Comparison of ENCODE assay signal across 11 cellular contexts in the genomic region with DNA sequence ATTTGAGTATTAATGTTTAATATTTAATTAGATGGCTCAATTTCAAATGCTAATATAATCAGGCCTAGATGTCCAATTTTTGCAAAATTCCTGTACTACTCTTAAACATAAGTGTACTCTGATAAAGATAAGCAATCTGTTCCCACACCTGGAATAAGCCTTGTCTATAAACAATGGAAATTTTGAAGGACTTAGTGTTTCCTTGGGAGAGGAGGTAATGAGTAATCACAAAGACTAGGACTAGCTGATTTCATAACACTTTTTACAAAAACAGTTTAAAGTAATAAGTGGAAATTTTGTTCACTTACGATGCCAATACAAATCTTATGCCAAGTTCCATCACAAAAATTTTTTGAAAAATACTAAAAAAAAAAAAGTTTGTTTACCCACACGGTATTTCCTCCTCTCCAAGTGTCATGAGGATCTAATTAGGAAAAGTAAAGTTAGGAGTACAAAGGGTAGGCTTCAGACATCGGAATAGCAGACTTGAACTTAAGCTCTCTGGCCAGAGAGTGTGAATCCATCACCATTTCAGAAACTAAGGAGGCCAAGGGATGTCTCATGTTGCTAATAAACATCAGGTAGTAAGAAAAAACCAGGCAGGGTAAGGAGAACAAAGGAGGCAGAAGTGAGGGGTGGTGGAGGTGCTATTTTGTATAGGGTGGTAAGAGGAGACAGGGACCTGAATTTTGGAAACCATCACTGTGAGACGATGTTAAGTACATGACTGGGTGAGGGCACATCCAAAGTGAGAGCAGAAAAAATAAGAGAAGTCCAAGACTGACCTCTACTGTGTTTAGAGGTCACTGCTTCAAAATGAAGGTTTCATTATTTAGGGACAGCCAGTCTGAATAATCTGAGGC.
DNase-seq lines count a peak whose midpoint lies in the region; TF ChIP-seq lines count a peak whose summit lies in the region.
"Had no signal": no experiment of that assay in that cellular context is flagged by ENCODE, and none has a peak within 500 bp of the region (broad histone marks: within the 10 kb centered on the region; RNA-seq: fewer than 3 reads in every experiment).

No MANE protein-coding gene starts in this region.

- no peak overlapping the region for H3K4me3 Mint-ChIP-seq in neural crest cell
- H3K4me3 Mint-ChIP-seq: T-helper 17 cell had no signal

- H3K4me3 ChIP-seq in AG10803 (ENCODE audit: low read length) (no peak overlapping the region), epithelial cell of esophagus (ENCODE audit: low read length) (no peak overlapping the region)

- TF ChIP-seq CTCF in AG10803 (conservative IDR thresholded peaks at IDR 0.05; ENCODE audit: low read length) (peak; percentile 32), epithelial cell of esophagus (IDR thresholded peaks at IDR 0.05; ENCODE audit: insufficient read depth, low read depth, low read length, missing control alignments) (no peak), neural crest cell (conservative IDR thresholded peaks at IDR 0.05) (peak; percentile 25)

- peaks cover 40% of the 10 kb centered on the region for H3K4me1 Mint-ChIP-seq in neural crest cell

- DNase-seq in AG10803 (ENCODE audit: low read depth): peak; percentile 35
- DNase-seq in LHCN-M2 (ENCODE audit: low read depth): peak; percentile 2
- peak; percentile 13 for DNase-seq in epithelial cell of esophagus (ENCODE audit: low read depth)
- no peak for DNase-seq in neural crest cell (ENCODE audit: low read depth, low spot score)
- DNase-seq in foreskin melanocyte: no peak
- DNase-seq in NCI-H345 treated with DMSO at 0.1 percent for 48 hours (lab: John Stamatoyannopoulos, UW; ENCODE audit: unreplicated experiment): no peak
- no peak for DNase-seq in NCI-H69 (lab: John Stamatoyannopoulos, UW)
- DNase-seq in NCI-H524 treated with DMSO at 0.1 percent for 48 hours (lab: John Stamatoyannopoulos, UW): no peak
- DNase-seq: NCI-H1048; stimulated activated CD4-positive, alpha-beta T cell treated with anti-CD3 and anti-CD28 coated beads, Interleukin-12 subunit alpha, Interleukin-12 subunit beta, amount 100 ng/mL, for 4 hours; T-helper 17 cell had no signal

- H3K36me3 Mint-ChIP-seq in neural crest cell (ENCODE audit: low read depth): no peaks in the 10 kb centered on the region

- no peaks in the 10 kb centered on the region for H3K27me3 Mint-ChIP-seq in neural crest cell (ENCODE audit: low read depth)

- peak overlapping the region; percentile 2 for H3K27ac Mint-ChIP-seq in neural crest cell (ENCODE audit: unreplicated experiment)
- H3K27ac Mint-ChIP-seq: T-helper 17 cell had no signal

- peaks cover 2% of the 10 kb centered on the region for H3K9me3 Mint-ChIP-seq in neural crest cell

Comparison
In these comparisons a context has a peak if more than half of its experiments do, and no peak if none do; other contexts are left out.
1. DNase-seq: peak in AG10803 (single experiment), LHCN-M2 (single experiment) and epithelial cell of esophagus (single experiment); none in neural crest cell (single experiment), foreskin melanocyte (single experiment), NCI-H345 treated with DMSO at 0.1 percent for 48 hours (single experiment), NCI-H69 (single experiment) and NCI-H524 treated with DMSO at 0.1 percent for 48 hours (single experiment).